Comparison of ENCODE assay signal across 13 cellular contexts in the genomic region with DNA sequence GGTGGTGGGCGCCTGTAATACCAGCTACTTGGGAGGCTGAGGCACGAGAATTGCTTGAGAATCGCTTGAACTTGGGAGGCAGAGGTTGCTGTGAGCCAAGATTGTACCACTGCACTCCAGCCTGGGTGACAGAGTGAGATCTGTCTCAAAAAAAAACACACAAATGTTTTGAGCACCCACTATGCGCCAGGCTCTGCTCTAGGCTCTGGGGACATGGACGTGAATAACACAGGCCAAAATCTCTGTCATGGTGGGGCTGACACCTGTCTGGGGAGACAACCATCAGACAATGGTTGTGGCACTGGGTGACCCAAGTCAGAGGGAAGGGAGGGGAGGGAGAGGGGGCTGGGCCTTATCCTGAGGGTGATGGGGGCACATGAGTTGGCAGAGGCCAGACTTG.
DNase-seq lines count a peak whose midpoint lies in the region; FAIRE-seq lines count a peak whose summit lies in the region.
"Had no signal": no experiment of that assay in that cellular context is flagged by ENCODE, and none has a peak within 500 bp of the region (broad histone marks: within the 10 kb centered on the region; RNA-seq: fewer than 3 reads in every experiment).

No MANE protein-coding gene starts in this region.

- H2BK5ac ChIP-seq in mesenchymal stem cell (ENCODE audit: low read depth, low read length, poor library complexity, severe bottlenecking) = no peak overlapping the region
- peak overlapping the region; percentile 38 for H2BK5ac ChIP-seq in trophoblast cell (ENCODE audit: low read depth, low read length, poor library complexity)

- peak overlapping the region; percentile 4 for H2BK120ac ChIP-seq in mesenchymal stem cell (ENCODE audit: low read depth, low read length)
- peak overlapping the region; percentile 54 for H2BK120ac ChIP-seq in trophoblast cell (ENCODE audit: insufficient read depth, low read length, poor library complexity)

- no peaks in the 10 kb centered on the region for H3K9me3 ChIP-seq in mesenchymal stem cell (ENCODE audit: control insufficient read depth, low read length)
- no peaks in the 10 kb centered on the region for H3K9me3 ChIP-seq in trophoblast cell (ENCODE audit: insufficient read depth, low read depth, low read length)
- H3K9me3 ChIP-seq: A549, BE2C had no signal

- H3K4me3 ChIP-seq in mesenchymal stem cell (ENCODE audit: insufficient read depth in 1 of 2, low read depth in 1 of 2, low read length in 2 of 2) (no peak overlapping the region), trophoblast cell (ENCODE audit: low read depth, low read length) (no peak overlapping the region)
- H3K4me3 ChIP-seq: A549, GM23248 had no signal

- peaks cover 25% of the 10 kb centered on the region for H3K4me1 ChIP-seq in mesenchymal stem cell (ENCODE audit: control insufficient read depth, insufficient read depth, low read depth, low read length)
- H3K4me1 ChIP-seq in trophoblast cell (ENCODE audit: control insufficient read depth in 1 of 2, insufficient read depth in 2 of 2, low read length in 2 of 2) = peaks cover 23 to 25% of the 10 kb centered on the region in 2 experiments

- no peak overlapping the region for H2AK5ac ChIP-seq in mesenchymal stem cell (ENCODE audit: low read length, severe bottlenecking)
- peak overlapping the region; percentile 85 for H2AK5ac ChIP-seq in trophoblast cell (ENCODE audit: low read length)

- H3K79me2 ChIP-seq in trophoblast cell (ENCODE audit: control insufficient read depth, insufficient read depth, low read length, poor library complexity) = no peaks in the 10 kb centered on the region

- H3K27me3 ChIP-seq in mesenchymal stem cell (ENCODE audit: control insufficient read depth in 1 of 2, insufficient read depth in 1 of 2, low read length in 2 of 2) (peaks cover 0 to 16% of the 10 kb centered on the region in 2 experiments), trophoblast cell (ENCODE audit: insufficient read depth, low read length) (no peaks in the 10 kb centered on the region)
- H3K27me3 ChIP-seq: BE2C had no signal

- H3K36me3 Mint-ChIP-seq in dendritic cell treated with granulocyte-macrophage colony-stimulating factor and Interleukin-4, amounts not matched to agents 40 ng/mL and 50 ng/mL, for 4 days (ENCODE audit: low read depth) = no peaks in the 10 kb centered on the region

- no peaks in the 10 kb centered on the region for H3K36me3 ChIP-seq in mesenchymal stem cell (ENCODE audit: control insufficient read depth in 1 of 2, insufficient read depth in 2 of 2, low read depth in 1 of 2, low read length in 2 of 2)
- H3K36me3 ChIP-seq in trophoblast cell (ENCODE audit: control insufficient read depth in 1 of 2, insufficient read depth in 2 of 2, low read length in 2 of 2) = no peaks in the 10 kb centered on the region
- H3K36me3 ChIP-seq: BE2C had no signal

- peaks cover 54% of the 10 kb centered on the region for H3K4me1 Mint-ChIP-seq in dendritic cell treated with granulocyte-macrophage colony-stimulating factor and Interleukin-4, amounts not matched to agents 40 ng/mL and 50 ng/mL, for 4 days (ENCODE audit: low read depth)

- H3K27ac Mint-ChIP-seq in dendritic cell treated with granulocyte-macrophage colony-stimulating factor and Interleukin-4, amounts not matched to agents 40 ng/mL and 50 ng/mL, for 4 days = peak overlapping the region; percentile 72

- peaks cover 9% of the 10 kb centered on the region for H3K27me3 Mint-ChIP-seq in dendritic cell treated with granulocyte-macrophage colony-stimulating factor and Interleukin-4, amounts not matched to agents 40 ng/mL and 50 ng/mL, for 4 days

- no peak overlapping the region for H3K23ac ChIP-seq in mesenchymal stem cell (ENCODE audit: low read length in 2 of 2)
- H3K23ac ChIP-seq in trophoblast cell (ENCODE audit: low read length) = no peak overlapping the region

- FAIRE-seq in HTR-8/SVneo (lab: Jason Lieb, UNC) = peak; percentile 77
- FAIRE-seq: A549 had no signal

- no peak overlapping the region for H4K8ac ChIP-seq in mesenchymal stem cell (ENCODE audit: low read length)
- H4K8ac ChIP-seq in trophoblast cell (ENCODE audit: low read depth, low read length) = peak overlapping the region; percentile 32

- no peak overlapping the region for H2BK12ac ChIP-seq in mesenchymal stem cell (ENCODE audit: low read length in 2 of 2)
- peak overlapping the region; percentile 61 for H2BK12ac ChIP-seq in trophoblast cell (ENCODE audit: low read length)

- H3K79me1 ChIP-seq in mesenchymal stem cell (replicated peaks; ENCODE audit: low read length, poor library complexity, severe bottlenecking) = no peaks in the 10 kb centered on the region
- peaks cover 28% of the 10 kb centered on the region for H3K79me1 ChIP-seq in trophoblast cell (ENCODE audit: low read length)

- H3K4ac ChIP-seq in mesenchymal stem cell (ENCODE audit: low read depth in 1 of 2, low read length in 2 of 2) (no peak overlapping the region), trophoblast cell (ENCODE audit: low read depth, low read length) (no peak overlapping the region)

- H3K9me3 Mint-ChIP-seq in dendritic cell treated with granulocyte-macrophage colony-stimulating factor and Interleukin-4, amounts not matched to agents 40 ng/mL and 50 ng/mL, for 4 days = no peaks in the 10 kb centered on the region

- no peak for DNase-seq in HTR-8/SVneo (ENCODE audit: insufficient read length, low spot score)
- DNase-seq in mesenchymal stem cell = no peak
- DNase-seq in trophoblast cell = no peak
- DNase-seq in COR-L47 (lab: John Stamatoyannopoulos, UW) = no peak
- no peak for DNase-seq in GF-D8 (lab: John Stamatoyannopoulos, UW)
- no peak for DNase-seq in NCI-H2227 treated with DMSO at 0.1 percent for 48 hours (lab: John Stamatoyannopoulos, UW)
- DNase-seq: BE2C; CD8-positive, alpha-beta memory T cell; DMS53; H7 had no signal

- no peak overlapping the region for H3K4me2 ChIP-seq in mesenchymal stem cell (ENCODE audit: low read length, poor library complexity, severe bottlenecking)
- no peak overlapping the region for H3K4me2 ChIP-seq in trophoblast cell (ENCODE audit: low read length)
- H3K4me2 ChIP-seq: A549 had no signal

- no peak overlapping the region for H2AFZ ChIP-seq in mesenchymal stem cell (ENCODE audit: low read depth, low read length)
- peak overlapping the region; percentile 50 for H2AFZ ChIP-seq in trophoblast cell (ENCODE audit: insufficient read depth, low read length, poor library complexity)
- H2AFZ ChIP-seq: GM23248 had no signal

- H3K14ac ChIP-seq in mesenchymal stem cell (ENCODE audit: low read length in 2 of 2) = no peak overlapping the region
- peak overlapping the region; percentile 64 for H3K14ac ChIP-seq in trophoblast cell (ENCODE audit: low read length)

- H3K4me3 Mint-ChIP-seq in dendritic cell treated with granulocyte-macrophage colony-stimulating factor and Interleukin-4, amounts not matched to agents 40 ng/mL and 50 ng/mL, for 4 days = no peak overlapping the region

- no peak overlapping the region for H3K27ac ChIP-seq in mesenchymal stem cell (ENCODE audit: low read length, poor library complexity, severe bottlenecking)
- H3K27ac ChIP-seq in trophoblast cell (ENCODE audit: low read depth, low read length) = no peak overlapping the region
- H3K27ac ChIP-seq: GM23248 had no signal

- H2BK15ac ChIP-seq in mesenchymal stem cell (ENCODE audit: low read depth, poor library complexity, severe bottlenecking) = no peak overlapping the region

- H4K91ac ChIP-seq in mesenchymal stem cell (ENCODE audit: low read length) (no peak overlapping the region), trophoblast cell (ENCODE audit: low read depth, low read length) (peak overlapping the region; percentile 60)

- intact Hi-C loops in dendritic cell treated with granulocyte-macrophage colony-stimulating factor and Interleukin-4, amounts not matched to agents 40 ng/mL and 50 ng/mL, for 4 days (cut with micrococcal nuclease) = no loop called here

- H4K12ac ChIP-seq in trophoblast cell (ENCODE audit: low read depth, low read length) = no peak overlapping the region

- H3K18ac ChIP-seq in mesenchymal stem cell (ENCODE audit: low read depth in 1 of 2, low read length in 2 of 2) = no peak overlapping the region
- no peak overlapping the region for H3K18ac ChIP-seq in trophoblast cell (ENCODE audit: low read length)

- 97% methylated on average over 5 of the region's 5 CpGs for WGBS in mesenchymal stem cell
- WGBS in trophoblast cell (ENCODE audit: extremely low coverage, insufficient coverage, insufficient read length) = no CpG with 5 or more reads among the region's 5 CpGs

- no peak overlapping the region for H3K9ac ChIP-seq in mesenchymal stem cell (ENCODE audit: low read length)
- H3K9ac ChIP-seq in trophoblast cell (ENCODE audit: low read length) = no peak overlapping the region
